ENCODE assay signal across 2 cellular contexts in genomic region chr6:31418251-31418650, GRCh38.
TF ChIP-seq lines count a peak whose summit lies in the region.

No MANE protein-coding gene starts in this region.

TF ChIP-seq in SK-N-SH treated with all-trans-retinoic acid at 6 μM for 48 hours, 23 proteins besides CTCF, POLR2A, EP300 and RAD21 (continued from another document):
- no peak for TF ChIP-seq TSHZ2 (CRISPR knock-in tag; IDR thresholded peaks at IDR 0.05)

TF ChIP-seq in SK-N-SH, 30 proteins besides CTCF, POLR2A, EP300 and RAD21 (continued from another document):
- TF ChIP-seq IRF3 (IDR thresholded peaks at IDR 0.05; ENCODE audit: low read depth, low read length) (no peak), MAX (IDR thresholded peaks at IDR 0.05; ENCODE audit: low read depth) (no peak), GABPA (IDR thresholded peaks at IDR 0.05; ENCODE audit: low read depth) (no peak), RFX5 (IDR thresholded peaks at IDR 0.05; ENCODE audit: low read length) (no peak), GATA2 (CRISPR knock-in tag; IDR thresholded peaks at IDR 0.05) (no peak), SMC3 (IDR thresholded peaks at IDR 0.05; ENCODE audit: low read depth, low read length) (no peak), PBX3 (IDR thresholded peaks at IDR 0.05) (no peak)
